ENCODE assay signal across 29 cellular contexts in genomic region chr22:23370251-23370650, GRCh38.
"Had no signal": no experiment of that assay in that cellular context is flagged by ENCODE, and none has a peak within 500 bp of the region (broad histone marks: within the 10 kb centered on the region; RNA-seq: fewer than 3 reads in every experiment).

No MANE protein-coding gene starts in this region.

- DNase-seq: activated CD4-positive, alpha-beta memory T cell treated with anti-CD3 and anti-CD28 coated beads for 36 hours; activated CD4-positive, alpha-beta T cell treated with anti-CD3 and anti-CD28 coated beads for 36 hours; activated CD4-positive, alpha-beta T cell treated with anti-CD3 and anti-CD28 coated beads, Interleukin-2, amount 10 ng/mL, durations not matched to agents 24 days and 14 days; activated CD4-positive, CD25-positive, alpha-beta regulatory T cell; activated CD4-positive, CD25-positive, alpha-beta regulatory T cell treated with anti-CD3 and anti-CD28 coated beads, Interleukin-2, amount 50 U/mL, for 72 hours; activated CD8-positive, alpha-beta T cell treated with anti-CD3 and anti-CD28 coated beads, Interleukin-2, amount 10 ng/mL, durations not matched to agents 7 days and 5 days; activated effector memory CD4-positive, alpha-beta T cell treated with Interleukin-2 at 50 U/mL for 16 hours; activated gamma-delta T cell treated with Interleukin-2 at 50 U/mL for 16 hours; activated naive CD4-positive, alpha-beta T cell treated with anti-CD3 and anti-CD28 coated beads, Interleukin-2, amount 50 U/mL, for 16 hours; activated naive CD4-positive, alpha-beta T cell treated with Interleukin-2 at 50 U/mL for 16 hours; activated T-cell treated with anti-CD3 and anti-CD28 coated beads, Interleukin-2, amount 50 U/mL, for 4 hours; amniotic stem cell; anterior cingulate cortex; brain microvascular endothelial cell; caudate nucleus; cortex of kidney; dermis blood vessel endothelial cell; effector CD8-positive, alpha-beta T cell; foreskin fibroblast; T-helper 2 cell had no signal

- H3K36me3 Mint-ChIP-seq: activated CD4-positive, alpha-beta memory T cell treated with anti-CD3 and anti-CD28 coated beads for 36 hours; activated naive CD8-positive, alpha-beta T cell had no signal

- H3K4me1 Mint-ChIP-seq: activated CD4-positive, alpha-beta T cell treated with anti-CD3 and anti-CD28 coated beads for 36 hours; activated CD4-positive, alpha-beta T cell treated with anti-CD3 and anti-CD28 coated beads, Interleukin-2, amount 10 ng/mL, durations not matched to agents 24 days and 14 days; activated T-helper 17 cell treated with anti-CD3 and anti-CD28 coated beads, Interleukin-2, amount 50 U/mL, for 72 hours had no signal

- H3K4me3 Mint-ChIP-seq: activated CD4-positive, alpha-beta memory T cell treated with anti-CD3 and anti-CD28 coated beads for 36 hours; activated CD4-positive, alpha-beta T cell treated with anti-CD3 and anti-CD28 coated beads for 36 hours; activated CD4-positive, alpha-beta T cell treated with anti-CD3 and anti-CD28 coated beads, Interleukin-2, amount 10 ng/mL, durations not matched to agents 24 days and 14 days; activated CD8-positive, alpha-beta T cell treated with anti-CD3 and anti-CD28 coated beads, Interleukin-2, amount 10 ng/mL, durations not matched to agents 7 days and 5 days; activated naive CD8-positive, alpha-beta T cell; activated T-cell treated with anti-CD3 and anti-CD28 coated beads, Interleukin-2, amount 50 U/mL, for 4 hours; activated T-helper 17 cell treated with anti-CD3 and anti-CD28 coated beads, Interleukin-2, amount 50 U/mL, for 72 hours had no signal

- H3K27ac ChIP-seq: brain microvascular endothelial cell, epithelial cell of prostate had no signal

- H3K9me3 Mint-ChIP-seq: activated CD4-positive, alpha-beta memory T cell treated with anti-CD3 and anti-CD28 coated beads for 36 hours; activated CD4-positive, alpha-beta T cell treated with anti-CD3 and anti-CD28 coated beads, Interleukin-2, amount 10 ng/mL, durations not matched to agents 24 days and 14 days; activated T-cell treated with anti-CD3 and anti-CD28 coated beads, Interleukin-2, amount 50 U/mL, for 4 hours; activated T-helper 17 cell treated with anti-CD3 and anti-CD28 coated beads, Interleukin-2, amount 50 U/mL, for 72 hours had no signal

- FAIRE-seq: astrocyte, bronchial epithelial cell, colon, endometrium, endothelial cell of umbilical vein, frontal cortex had no signal

- H3K36me3 ChIP-seq: brain microvascular endothelial cell had no signal

- H3K27ac Mint-ChIP-seq: activated CD4-positive, alpha-beta memory T cell treated with anti-CD3 and anti-CD28 coated beads for 36 hours; activated CD4-positive, alpha-beta T cell treated with anti-CD3 and anti-CD28 coated beads for 36 hours; activated CD4-positive, alpha-beta T cell treated with anti-CD3 and anti-CD28 coated beads, Interleukin-2, amount 10 ng/mL, durations not matched to agents 24 days and 14 days; activated CD8-positive, alpha-beta T cell treated with anti-CD3 and anti-CD28 coated beads, Interleukin-2, amount 10 ng/mL, durations not matched to agents 7 days and 5 days; activated naive CD8-positive, alpha-beta T cell; activated T-helper 17 cell treated with anti-CD3 and anti-CD28 coated beads, Interleukin-2, amount 50 U/mL, for 72 hours had no signal

- ATAC-seq: activated CD4-positive, alpha-beta T cell treated with anti-CD3 and anti-CD28 coated beads for 36 hours; activated CD8-positive, alpha-beta T cell treated with anti-CD3 and anti-CD28 coated beads, Interleukin-2, amount 10 ng/mL, durations not matched to agents 7 days and 5 days; activated T-cell treated with anti-CD3 and anti-CD28 coated beads, Interleukin-2, amount 50 U/mL, for 4 hours; activated T-helper 17 cell treated with anti-CD3 and anti-CD28 coated beads, Interleukin-2, amount 50 U/mL, for 72 hours had no signal
